Comparison of ENCODE assay signal across 13 cellular contexts in genomic region chr15:99197861-99198260, GRCh38. TPM values are rescaled to one million over a fixed set of nuclear protein-coding genes. Genes with fewer than 3 reads are reported as not detected.
DNase-seq lines count a peak whose midpoint lies in the region; ATAC-seq and TF ChIP-seq lines count a peak whose summit lies in the region.
"Had no signal": no experiment of that assay in that cellular context is flagged by ENCODE, and none has a peak within 500 bp of the region (broad histone marks: within the 10 kb centered on the region; RNA-seq: fewer than 3 reads in every experiment).

No MANE protein-coding gene starts in this region.

- ATAC-seq in HG02938 (IDR thresholded peaks at IDR 0.05; ENCODE audit: unreplicated experiment) (no peak), HG03025 (IDR thresholded peaks at IDR 0.05; ENCODE audit: low FRiP score, unreplicated experiment) (no peak)

- POLR2A ChIA-PET in HEK293 (lab: Yijun Ruan, JAX) = no interaction called here

- no peaks in the 10 kb centered on the region for H3K4me1 ChIP-seq in HEK293 (ENCODE audit: control insufficient read depth, insufficient read depth, low read length)

- no peak overlapping the region for H3K27ac ChIP-seq in HEK293 (ENCODE audit: extremely low read depth, low read depth, low read length)
- H3K27ac ChIP-seq: C4-2B, SK-N-MC had no signal

- CTCF ChIA-PET in HEK293 (lab: Yijun Ruan, JAX) = no interaction called here

- DNase-seq in A172 (ENCODE audit: low spot score) (peak; percentile 5), amniotic epithelial cell (ENCODE audit: low read depth) (peak; percentile 47), fibroblast of the aortic adventitia (ENCODE audit: low read depth) (peak; percentile 1), iPS-NIHi7 (ENCODE audit: extremely low spot score) (no peak), NCI-H2171 (lab: John Stamatoyannopoulos, UW) (no peak)
- DNase-seq: DMS 273 treated with DMSO at 0.1 percent for 48 hours, NCI-H187, NCI-H446 had no signal

- no peak overlapping the region for H3K4me3 ChIP-seq in HEK293 (ENCODE audit: low read depth, low read length)
- H3K4me3 ChIP-seq in fibroblast of the aortic adventitia (ENCODE audit: low read depth, low read length) = no peak overlapping the region
- H3K4me3 ChIP-seq: SK-N-MC had no signal

- no peaks in the 10 kb centered on the region for H3K9me3 ChIP-seq in HEK293 (ENCODE audit: control insufficient read depth, insufficient read depth, low read depth, low read length)

- TF ChIP-seq CTCF in HEK293 (tag by site-specific recombination; IDR thresholded peaks at IDR 0.05) = no peak
- no peak for TF ChIP-seq CTCF in fibroblast of the aortic adventitia (IDR thresholded peaks at IDR 0.05; ENCODE audit: insufficient read depth, low read length)

- H3K36me3 ChIP-seq in HEK293 (ENCODE audit: control insufficient read depth in 2 of 2, insufficient read depth in 1 of 2, low read length in 2 of 2) = peaks cover 19 to 45% of the 10 kb centered on the region in 2 experiments; a peak in 2 of 3 replicates

TF ChIP-seq in HEK293, 187 proteins besides CTCF, POLR2A, EP300 and RAD21:
- TF ChIP-seq PRDM1 (tag by site-specific recombination; IDR thresholded peaks at IDR 0.05) (peak; percentile 57), GFI1B (tag by site-specific recombination; IDR thresholded peaks at IDR 0.05) (no peak)

RNA-seq across cellular contexts. Expression of gene TTC23, which starts 51.5 kb away (rescaled TPM):
- total RNA-seq in A172 (2014; rRNA removed; shearing (Covaris generic)) = 13.5 and 15.0 TPM in 2 replicates
- total RNA-seq in fibroblast of the aortic adventitia (ENCODE audit: low replicate concordance) = 13.5 and 36.7 TPM in 2 replicates

RNA-seq across cellular contexts. Expression of gene LRRC28, which starts 53.4 kb away (rescaled TPM):
- 14.0 and 20.8 TPM in 2 replicates for total RNA-seq in A172 (2014; rRNA removed; shearing (Covaris generic))
- 10.4 and 28.0 TPM in 2 replicates for total RNA-seq in fibroblast of the aortic adventitia (ENCODE audit: low replicate concordance)

Comparison
In these comparisons a context has a peak if more than half of its experiments do, and no peak if none do; other contexts are left out.
1. DNase-seq: peak in A172 (single experiment), amniotic epithelial cell (single experiment) and fibroblast of the aortic adventitia (single experiment); none in iPS-NIHi7 (single experiment) and NCI-H2171 (single experiment).